Comparison of ENCODE assay signal across 24 cellular contexts in the genomic region with DNA sequence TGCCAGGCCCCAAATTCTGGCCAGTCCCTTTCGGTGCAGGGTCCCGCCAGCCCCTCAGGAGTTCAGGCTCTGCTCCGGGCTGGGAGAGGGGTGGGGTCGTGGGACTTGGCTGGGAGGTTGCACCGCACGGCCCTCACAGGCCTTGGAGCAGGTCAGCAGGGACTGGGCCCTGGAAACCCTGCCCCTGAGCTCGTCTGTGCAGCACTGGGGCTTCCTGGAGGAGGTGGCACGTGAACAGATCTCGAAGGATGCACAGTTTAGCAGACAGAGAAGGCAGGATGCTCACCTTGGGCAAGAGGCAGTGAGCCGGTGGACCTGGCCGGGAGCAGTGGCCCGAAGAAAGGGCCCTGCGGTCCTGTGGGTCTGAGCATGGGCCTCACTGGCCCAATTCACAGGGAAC.
"Had no signal": no experiment of that assay in that cellular context is flagged by ENCODE, and none has a peak within 500 bp of the region (broad histone marks: within the 10 kb centered on the region; RNA-seq: fewer than 3 reads in every experiment).

No MANE protein-coding gene starts in this region.

- H3K4me1 ChIP-seq: right lobe of liver had no signal

- H2AFZ ChIP-seq: parathyroid adenoma had no signal

- H3K27me3 ChIP-seq: ovary, right lobe of liver, thyroid gland, upper lobe of left lung, vagina had no signal

- H3K27ac ChIP-seq: ovary, parathyroid adenoma, psoas muscle, right lobe of liver, skin epidermis, stomach, thyroid gland, upper lobe of left lung, vagina had no signal

- H3K79me2 ChIP-seq: parathyroid adenoma had no signal

- H3K9ac ChIP-seq: parathyroid adenoma had no signal

- H3K9me3 ChIP-seq: ovary, psoas muscle, right lobe of liver, stomach, thoracic aorta, thyroid gland, tibial nerve, upper lobe of left lung, vagina had no signal

- DNase-seq: naive thymus-derived CD4-positive, alpha-beta T cell; natural killer cell; occipital lobe; ovary; posterior cingulate gyrus; psoas muscle; right cardiac atrium; right lobe of liver; stimulated activated CD4-positive, alpha-beta T cell treated with anti-CD3 and anti-CD28 coated beads, Interleukin-15, amount 100 ng/mL, for 24 hours; stimulated activated CD4-positive, alpha-beta T cell treated with anti-CD3 and anti-CD28 coated beads, Interleukin-2, amount 100 ng/mL, for 24 hours; stimulated activated CD4-positive, alpha-beta T cell treated with anti-CD3 and anti-CD28 coated beads, Interleukin-2, amount 100 ng/mL, for 48 hours; stimulated activated CD4-positive, alpha-beta T cell treated with anti-CD3 and anti-CD28 coated beads, Interleukin-4, amount 100 ng/mL, for 24 hours; stimulated activated naive B cell treated with anti-CD40 and anti-IgM and Interleukin-4, amounts not matched to agents 10 μg/mL and 1 μg/mL and 100 μg/mL, for 72 hours; stimulated activated naive CD4-positive, alpha-beta T cell treated with Interleukin-2 at 50 U/mL for 16 hours; stomach; thyroid gland; trophoblast cell had no signal

- H3K36me3 ChIP-seq: ovary, right lobe of liver, stomach, thoracic aorta, thyroid gland, tibial nerve, upper lobe of left lung, vagina had no signal

- H3K4me3 ChIP-seq: ovary, psoas muscle, right lobe of liver, skin epidermis, stomach, thoracic aorta, thyroid gland, tibial nerve, upper lobe of left lung, vagina had no signal

- ATAC-seq: naive thymus-derived CD4-positive, alpha-beta T cell; natural killer cell; right lobe of liver; stimulated activated effector memory CD8-positive, alpha-beta T cell treated with anti-CD3 and anti-CD28 coated beads, Interleukin-12 subunit alpha, Interleukin-12 subunit beta, amount 100 ng/mL, for 72 hours; stimulated activated naive B cell treated with anti-CD40 and anti-IgM and Interleukin-4, amounts not matched to agents 10 μg/mL and 1 μg/mL and 100 μg/mL, for 72 hours had no signal
